In genomic region chr3:134677196-134677986, GRCh38 we compare ENCODE assay signal across 9 cellular contexts. TPM values are rescaled to one million over a fixed set of nuclear protein-coding genes. Genes with fewer than 3 reads are reported as not detected.
A peak's percentile ranks its signal among the peaks of the same experiment; 100 is the strongest.
DNase-seq lines count a peak whose midpoint lies in the region; FAIRE-seq and TF ChIP-seq lines count a peak whose summit lies in the region.
"Had no signal": no experiment of that assay in that cellular context is flagged by ENCODE, and none has a peak within 500 bp of the region (broad histone marks: within the 10 kb centered on the region; RNA-seq: fewer than 3 reads in every experiment).

No MANE protein-coding gene starts in this region.

- H3K4me2 ChIP-seq in H9 (ENCODE audit: insufficient read depth, insufficient read length, low read length): peak overlapping the region; percentile 17

- peak; percentile 18 to 28 for DNase-seq in AML-193 (lab: John Stamatoyannopoulos, UW)
- peak; percentile 84 for DNase-seq in H9
- peak; percentile 8 for DNase-seq in activated naive CD8-positive, alpha-beta T cell treated with anti-CD3 and anti-CD28 coated beads for 36 hours
- DNase-seq in kidney: no peak
- no peak for DNase-seq in tibial nerve (ENCODE audit: low spot score in 2 of 2)
- DNase-seq in stimulated activated naive CD4-positive, alpha-beta T cell treated with Interleukin-2 at 50 U/mL for 16 hours (lab: John Stamatoyannopoulos, UW): no peak
- DNase-seq in NCI-H345 treated with DMSO at 0.1 percent for 48 hours (lab: John Stamatoyannopoulos, UW; ENCODE audit: unreplicated experiment): no peak
- DNase-seq in amniotic stem cell (lab: John Stamatoyannopoulos, UW): no peak

- no peak overlapping the region for H4K5ac ChIP-seq in H9 (ENCODE audit: insufficient read length, low read depth, low read length)

- H2BK5ac ChIP-seq in H9 (ENCODE audit: insufficient read length, low read length): no peak overlapping the region

- peaks cover 11 to 12% of the 10 kb centered on the region in 2 experiments; a peak in 4 of 5 replicates for H3K9me3 Mint-ChIP-seq in H9
- H3K9me3 Mint-ChIP-seq in activated naive CD8-positive, alpha-beta T cell treated with anti-CD3 and anti-CD28 coated beads for 36 hours: peaks cover 25% of the 10 kb centered on the region

- H3K4me1 Mint-ChIP-seq in H9: peaks cover 0 to 5% of the 10 kb centered on the region in 2 experiments; a peak in 2 of 4 replicates
- no peaks in the 10 kb centered on the region for H3K4me1 Mint-ChIP-seq in activated naive CD8-positive, alpha-beta T cell treated with anti-CD3 and anti-CD28 coated beads for 36 hours

- peak overlapping the region; percentile 9; the same call in 1 of the 2 replicates for H2BK15ac ChIP-seq in H9 (ENCODE audit: low read depth, low read length)

- H3K18ac ChIP-seq in H9 (ENCODE audit: insufficient read length, low read depth, low read length): no peak overlapping the region

- H3K79me2 ChIP-seq in H9 (ENCODE audit: insufficient read depth, low read length): no peaks in the 10 kb centered on the region

- WGBS in H9 (ENCODE audit: extremely low coverage, insufficient read length, low lambda C conversion rate): no CpG with 5 or more reads among the region's 11 CpGs
- WGBS in tibial nerve, 2 donors: 47% methylated on average over 11 of the region's 11 CpGs

- H3K79me1 ChIP-seq in H9 (ENCODE audit: insufficient read depth, low read depth, low read length, poor library complexity, severe bottlenecking): no peaks in the 10 kb centered on the region

- H3K4me3 ChIP-seq in kidney (ENCODE audit: low read length in 2 of 2) (no peak overlapping the region), tibial nerve (no peak overlapping the region)

- H3K9me3 ChIP-seq in H9 (ENCODE audit: control insufficient read depth, low read depth, low read length) (no peaks in the 10 kb centered on the region), kidney (ENCODE audit: control insufficient read depth in 1 of 2, low read length in 2 of 2) (peaks cover 0 to 10% of the 10 kb centered on the region in 2 donors), tibial nerve (peaks cover 0 to 31% (median 4%) of the 10 kb centered on the region in 4 donors)

- no peak for TF ChIP-seq EP300 in tibial nerve (IDR thresholded peaks at IDR 0.05)

- no peaks in the 10 kb centered on the region for H4K20me1 ChIP-seq in H9 (ENCODE audit: control insufficient read depth, insufficient read depth, insufficient read length)

- H3K27me3 Mint-ChIP-seq in H9 (ENCODE audit: low read depth): peaks cover 59% of the 10 kb centered on the region
- H3K27me3 Mint-ChIP-seq in activated naive CD8-positive, alpha-beta T cell treated with anti-CD3 and anti-CD28 coated beads for 36 hours: peaks cover 3% of the 10 kb centered on the region

- no peak overlapping the region for H4K91ac ChIP-seq in H9 (ENCODE audit: insufficient read length, low read depth, low read length)

- no peaks in the 10 kb centered on the region; a peak in 3 of 7 replicates for H3K36me3 Mint-ChIP-seq in H9 (ENCODE audit: insufficient read depth in 1 of 3, low read depth in 3 of 3)
- peaks cover 4% of the 10 kb centered on the region for H3K36me3 Mint-ChIP-seq in activated naive CD8-positive, alpha-beta T cell treated with anti-CD3 and anti-CD28 coated beads for 36 hours

- H3K27me3 ChIP-seq in H9 (ENCODE audit: insufficient read depth, low read length) (peaks cover 4% of the 10 kb centered on the region; the same call in 1 of the 2 replicates), tibial nerve (no peaks in the 10 kb centered on the region)

- no peak overlapping the region for H3K27ac Mint-ChIP-seq in H9
- H3K27ac Mint-ChIP-seq in activated naive CD8-positive, alpha-beta T cell treated with anti-CD3 and anti-CD28 coated beads for 36 hours: no peak overlapping the region

- TF ChIP-seq POLR2A in tibial nerve (IDR thresholded peaks at IDR 0.05): no peak

- no peaks in the 10 kb centered on the region for H3K23me2 ChIP-seq in H9 (ENCODE audit: insufficient read length, low read depth, low read length, poor library complexity, severe bottlenecking)

- H3K56ac ChIP-seq in H9 (ENCODE audit: insufficient read length, low read depth, low read length): no peak overlapping the region

- no peak overlapping the region for H3K4me3 Mint-ChIP-seq in H9
- H3K4me3 Mint-ChIP-seq in activated naive CD8-positive, alpha-beta T cell treated with anti-CD3 and anti-CD28 coated beads for 36 hours: no peak overlapping the region

- no peak overlapping the region for H3K23ac ChIP-seq in H9 (ENCODE audit: insufficient read length, low read depth, low read length)

- no peak overlapping the region for H2BK20ac ChIP-seq in H9 (ENCODE audit: low read depth, low read length, poor library complexity, severe bottlenecking)

- H3K9ac ChIP-seq in H9 (ENCODE audit: extremely low read depth, insufficient read length, low read length) (no peak overlapping the region), kidney (ENCODE audit: low read length in 2 of 2) (no peak overlapping the region)

- H2BK120ac ChIP-seq in H9 (ENCODE audit: low read depth, low read length, poor library complexity, severe bottlenecking): no peak overlapping the region

- no peak overlapping the region for H2AFZ ChIP-seq in H9 (ENCODE audit: low read length)

- peak overlapping the region; percentile 97 for H4K8ac ChIP-seq in H9 (replicated peaks; ENCODE audit: insufficient read length, low read depth, low read length)

- H3K36me3 ChIP-seq in kidney (ENCODE audit: control insufficient read depth in 1 of 2, insufficient read depth in 2 of 2, low read length in 2 of 2) (no peaks in the 10 kb centered on the region), tibial nerve (no peaks in the 10 kb centered on the region)

- intact Hi-C loops in kidney (cut with DNase I): no loop called here

- FAIRE-seq in kidney (lab: Jason Lieb, UNC): no peak

- H3T11ph ChIP-seq in H9 (ENCODE audit: low read length): no peak overlapping the region

- H2BK12ac ChIP-seq in H9 (ENCODE audit: insufficient read length, low read depth, low read length): no peak overlapping the region

- H3K27ac ChIP-seq in H9 (ENCODE audit: insufficient read length, low read depth, low read length) (no peak overlapping the region), kidney (ENCODE audit: low read depth in 2 of 2, low read length in 2 of 2) (no peak overlapping the region), tibial nerve (no peak overlapping the region)

- no peaks in the 10 kb centered on the region for H3K4me1 ChIP-seq in H9 (ENCODE audit: insufficient read depth, low read length)
- H3K4me1 ChIP-seq in kidney (ENCODE audit: control insufficient read depth in 1 of 2, insufficient read depth in 1 of 2, low read depth in 1 of 2, low read length in 2 of 2): no peaks in the 10 kb centered on the region
- no peaks in the 10 kb centered on the region for H3K4me1 ChIP-seq in tibial nerve

- H3K14ac ChIP-seq in H9 (ENCODE audit: insufficient read depth, low read length): no peak overlapping the region

- no peak overlapping the region for H3K4ac ChIP-seq in H9 (ENCODE audit: low read depth, low read length)

- peak; percentile 90 for TF ChIP-seq CTCF in H9 (conservative IDR thresholded peaks at IDR 0.05)
- TF ChIP-seq CTCF in kidney (IDR thresholded peaks at IDR 0.05; ENCODE audit: borderline replicate concordance, extremely low read depth, insufficient read depth): peak; percentile 40
- TF ChIP-seq CTCF in tibial nerve (IDR thresholded peaks at IDR 0.05): peak in 1 of 5 experiments; percentile 19

- H2AK5ac ChIP-seq in H9 (ENCODE audit: insufficient read length, low read length): no peak overlapping the region

RNA-seq across cellular contexts. Expression of gene KY, which starts 26.6 kb away (rescaled TPM):
- total RNA-seq in H9 (2021) (not detected in 2 replicates), kidney (0.50 TPM), tibial nerve (1 to 10 TPM in 2 of 4 donors, under 1 TPM in 1, not detected in 1; 0.20 to 2.2 (median 1.5) TPM)
- total RNA-seq in activated naive CD8-positive, alpha-beta T cell treated with anti-CD3 and anti-CD28 coated beads for 36 hours: not detected
- 0.69 TPM for polyA plus RNA-seq in kidney (ENCODE audit: insufficient read depth, low read depth, low replicate concordance)
- total RNA-seq: T-helper 2 cell treated with Interferon-gamma antibody and Interleukin-4, amounts not matched to agents 100 ng/mL and 5 ng/mL, for 36 hours had no signal

Comparison
In these comparisons a context has a peak if more than half of its experiments do, and no peak if none do; other contexts are left out.
1. DNase-seq: peak in AML-193 (2 of 2), H9 (single experiment) and activated naive CD8-positive, alpha-beta T cell treated with anti-CD3 and anti-CD28 coated beads for 36 hours (single experiment); none in kidney (single experiment), tibial nerve (0 of 2), stimulated activated naive CD4-positive, alpha-beta T cell treated with Interleukin-2 at 50 U/mL for 16 hours (single experiment), NCI-H345 treated with DMSO at 0.1 percent for 48 hours (single experiment) and amniotic stem cell (single experiment).